ENCODE assay signal across 17 cellular contexts in the genomic region with DNA sequence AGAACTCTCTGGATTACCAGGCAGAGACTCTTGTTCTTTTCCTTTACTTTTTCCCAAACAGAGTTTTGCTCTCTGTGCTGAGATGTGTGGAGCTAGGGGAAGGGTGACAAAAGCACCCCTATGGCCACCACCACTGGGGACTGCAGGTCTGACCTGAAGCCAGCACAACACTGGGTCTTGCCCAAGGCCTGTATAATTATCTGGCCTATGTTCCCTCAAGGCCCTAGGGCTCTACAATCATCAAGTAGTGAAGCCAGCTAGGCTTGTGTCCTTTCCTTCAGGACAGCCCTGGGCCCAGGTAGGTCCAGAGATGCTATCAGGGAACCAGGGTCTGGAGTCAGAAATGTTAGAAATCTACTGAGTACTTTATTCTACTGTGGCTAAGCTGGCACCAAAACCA. TPM values are rescaled to one million over a fixed set of nuclear protein-coding genes. Genes with fewer than 3 reads are reported as not detected.
DNase-seq lines count a peak whose midpoint lies in the region; ATAC-seq, FAIRE-seq and TF ChIP-seq lines count a peak whose summit lies in the region.
"Had no signal": no experiment of that assay in that cellular context is flagged by ENCODE, and none has a peak within 500 bp of the region (broad histone marks: within the 10 kb centered on the region; RNA-seq: fewer than 3 reads in every experiment).

No MANE protein-coding gene starts in this region.

- no peaks in the 10 kb centered on the region for H3K27me3 ChIP-seq in GM12878 (replicated peaks in 1 of 2; ENCODE audit: control insufficient read depth in 2 of 2, insufficient read depth in 2 of 2, low read length in 1 of 2)

- peaks cover 32% of the 10 kb centered on the region for H3K4me1 Mint-ChIP-seq in memory B cell
- H3K4me1 Mint-ChIP-seq: CD4-positive, alpha-beta memory T cell had no signal

- H3K79me2 ChIP-seq in GM12878 (ENCODE audit: control insufficient read depth, insufficient read depth, low read length) = peaks cover 80% of the 10 kb centered on the region

- H3K4me2 ChIP-seq in GM12878 (ENCODE audit: control insufficient read depth, insufficient read depth) = no peak overlapping the region

- H3K9me3 Mint-ChIP-seq in memory B cell = peaks cover 4% of the 10 kb centered on the region
- H3K9me3 Mint-ChIP-seq: CD4-positive, alpha-beta memory T cell had no signal

- no peak overlapping the region for H3K4me3 Mint-ChIP-seq in memory B cell
- H3K4me3 Mint-ChIP-seq: CD4-positive, alpha-beta memory T cell had no signal

- in situ Hi-C loops in GM12878 (cut with MboI) = no loop called here

- BruUV-seq in GM12878 (replicated peaks; lab: Mats Ljungman, UMichigan) = no TSS peak

- no peak overlapping the region for H3K4me3 ChIP-seq in GM12878

- no peak overlapping the region for H3K27ac ChIP-seq in GM12878 (ENCODE audit: control insufficient read depth, insufficient read depth)

- CTCF ChIA-PET in GM12878 (lab: Yijun Ruan, JAX) = interaction anchor here (1.3 kb wide), 1 partner anchor 13 kb away, joined by 3 read pairs; no protein-coding TSS in a partner anchor

- H3K27ac Mint-ChIP-seq in memory B cell = peak overlapping the region; percentile 22
- H3K27ac Mint-ChIP-seq: CD4-positive, alpha-beta memory T cell had no signal

- POLR2A ChIA-PET in GM12878 (lab: Charles Lee) = interaction anchor here (0.7 to 2.6 kb wide), 3 partner anchors 8 to 21 kb away, joined by 3 to 10 read pairs (median 3); no protein-coding TSS in a partner anchor

- no peak for TF ChIP-seq EP300 in GM12878 (IDR thresholded peaks at IDR 0.05; ENCODE audit: borderline replicate concordance in 1 of 2, control insufficient read depth in 1 of 2, low read depth in 2 of 2, low read length in 2 of 2)

- H4K20me1 ChIP-seq in GM12878 (ENCODE audit: control insufficient read depth, insufficient read depth) = no peaks in the 10 kb centered on the region

- no peak overlapping the region for H3K9ac ChIP-seq in GM12878 (ENCODE audit: control insufficient read depth, insufficient read depth, low read length)

- no peak for TF ChIP-seq RAD21 in GM12878 (IDR thresholded peaks at IDR 0.05; ENCODE audit: insufficient read depth, low read depth, low read length)

- no peak for FAIRE-seq in GM12878 (lab: Jason Lieb, UNC)
- FAIRE-seq: GM12891, GM18507 had no signal

- H3K9me3 ChIP-seq in GM12878 (replicated peaks; ENCODE audit: control insufficient read depth, insufficient read depth, low read length) = no peaks in the 10 kb centered on the region; the same call in 1 of the 3 replicates

- no peaks in the 10 kb centered on the region for H3K4me1 ChIP-seq in GM12878 (ENCODE audit: control insufficient read depth, insufficient read depth, low read length)

- RAD21 ChIA-PET in GM12878 (lab: Charles Lee; ENCODE audit: unreplicated experiment) = no interaction called here

- TF ChIP-seq POLR2A in GM12878 (IDR thresholded peaks at IDR 0.05; ENCODE audit: low read depth, low read length) = no peak

- no peak for TF ChIP-seq CTCF in GM12878 (IDR thresholded peaks at IDR 0.05 in 2 of 3, conservative IDR thresholded peaks at IDR 0.05 in 1 of 3; ENCODE audit: control insufficient read depth in 2 of 3, extremely low read depth in 1 of 3, insufficient read depth in 1 of 3, low read depth in 3 of 3, low read length in 3 of 3)

- peaks cover 11% of the 10 kb centered on the region for H3K36me3 Mint-ChIP-seq in memory B cell
- H3K36me3 Mint-ChIP-seq: CD4-positive, alpha-beta memory T cell had no signal

- peaks cover 0 to 6% of the 10 kb centered on the region in 2 experiments; a peak in 3 of 4 replicates for H3K36me3 ChIP-seq in GM12878 (ENCODE audit: control insufficient read depth in 2 of 2, insufficient read depth in 2 of 2, low read length in 1 of 2)

- peak; percentile 25 for DNase-seq in ELF-1 (ENCODE audit: low read depth, low spot score)
- DNase-seq in GM12878 (ENCODE audit: low read depth, low spot score) = no peak
- DNase-seq in memory B cell (ENCODE audit: low spot score in 2 of 2) = no peak
- DNase-seq in SKM-1 treated with dmso at 0.1 percent for 144 hours (lab: John Stamatoyannopoulos, UW; ENCODE audit: unreplicated experiment) = no peak
- DNase-seq in Right ventricle myocardium inferior (ENCODE audit: missing footprints) = no peak
- DNase-seq in SHP77 treated with DMSO at 0.1 percent for 48 hours (lab: John Stamatoyannopoulos, UW) = no peak
- DNase-seq: C1 segment of cervical spinal cord; CD4-positive, alpha-beta memory T cell; COR-L47; DMS153; DND-41; GDM1; GOT3; H7; HCEC 1CT had no signal

- intact Hi-C loops in GM12878 (cut with micrococcal nuclease; ENCODE audit: unreplicated experiment) (no loop called here), Right ventricle myocardium inferior (cut with DNase I) (no loop called here)

- H2AFZ ChIP-seq in GM12878 (ENCODE audit: control insufficient read depth, low read depth, low read length) = no peak overlapping the region

- H3K27me3 Mint-ChIP-seq in memory B cell = no peaks in the 10 kb centered on the region

- ATAC-seq in GM12878 = peak; percentile 29; the same call in 1 of the 3 replicates
- ATAC-seq in memory B cell (ENCODE audit: low read depth) = no peak
- ATAC-seq in Right ventricle myocardium inferior = no peak

- SMC1A ChIA-PET in GM12878 (lab: Charles Lee; ENCODE audit: uncharacterized antibody, unreplicated experiment) = interaction anchor here (1.0 to 2.8 kb wide), 4 partner anchors 9 to 44 kb away, joined by 4 to 7 read pairs (median 6); no protein-coding TSS in a partner anchor

TF ChIP-seq in GM12878, 131 proteins besides CTCF, POLR2A, EP300 and RAD21:
- TF ChIP-seq HDAC2 (IDR thresholded peaks at IDR 0.05) (no peak), TCF3 (IDR thresholded peaks at IDR 0.05; ENCODE audit: borderline replicate concordance, insufficient read depth, low read depth, low read length) (no peak), MXI1 (IDR thresholded peaks at IDR 0.05; ENCODE audit: low read depth, low read length) (no peak)
- TF ChIP-seq, protein P1, sequence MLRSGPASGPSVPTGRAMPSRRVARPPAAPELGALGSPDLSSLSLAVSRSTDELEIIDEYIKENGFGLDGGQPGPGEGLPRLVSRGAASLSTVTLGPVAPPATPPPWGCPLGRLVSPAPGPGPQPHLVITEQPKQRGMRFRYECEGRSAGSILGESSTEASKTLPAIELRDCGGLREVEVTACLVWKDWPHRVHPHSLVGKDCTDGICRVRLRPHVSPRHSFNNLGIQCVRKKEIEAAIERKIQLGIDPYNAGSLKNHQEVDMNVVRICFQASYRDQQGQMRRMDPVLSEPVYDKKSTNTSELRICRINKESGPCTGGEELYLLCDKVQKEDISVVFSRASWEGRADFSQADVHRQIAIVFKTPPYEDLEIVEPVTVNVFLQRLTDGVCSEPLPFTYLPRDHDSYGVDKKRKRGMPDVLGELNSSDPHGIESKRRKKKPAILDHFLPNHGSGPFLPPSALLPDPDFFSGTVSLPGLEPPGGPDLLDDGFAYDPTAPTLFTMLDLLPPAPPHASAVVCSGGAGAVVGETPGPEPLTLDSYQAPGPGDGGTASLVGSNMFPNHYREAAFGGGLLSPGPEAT (IDR thresholded peaks at IDR 0.05; ENCODE audit: low read depth) = no peak
TF ChIP-seq in GM12878: peak in this region for 0.

RNA-seq across cellular contexts. Expression of gene MYO1E, which starts 28.4 kb away (rescaled TPM):
- 732 and 834 TPM in 2 replicates for total RNA-seq in GM12878 (2013; cell fraction: nucleolus; rRNA removed)
- total RNA-seq in GM12878 (2014; rRNA removed) (55.9 and 59.3 TPM in 2 replicates), GM12878 (2014; rRNA removed; fragmentation: Illumina TruSeq; extraction: Trizol) (70.5 and 76.5 TPM in 2 replicates), GM12878 (2021) (256 and 266 TPM in 2 replicates), Right ventricle myocardium inferior (37.6 TPM)
- polyA plus RNA-seq in GM12878 (2011; ENCODE audit: low read depth) = 15.6 TPM
- polyA plus RNA-seq in GM12878 (2011; rRNA removed) (33.3 and 68.3 TPM in 2 replicates), GM12878 (2014; fragmentation: Illumina TruSeq; extraction: Trizol) (77.9 and 93.5 TPM in 2 replicates), GM12878 (2014; fragmentation: Nextera tagmentation; extraction: Ambion mirVana) (10 to 100 TPM; 10.3 to 27.5 TPM), GM12878 (2014; rRNA removed) (43.7 and 46.9 TPM in 2 replicates), GM12878 (2016; fragmentation: Nextera tagmentation; extraction: Ambion mirVana) (100 to 1,000 TPM; 189 to 191 TPM)
- polyA plus RNA-seq in GM12878 (2011; cell fraction: cytosol; rRNA removed) = 16.2 and 18.4 TPM in 2 replicates
- 21.3 TPM in 2 replicates for polyA plus RNA-seq in GM12878 (2011; cell fraction: nucleus; rRNA removed)
- 92.0 and 138 TPM in 2 replicates for polyA plus RNA-seq in GM12878 (2012)
- polyA minus RNA-seq in GM12878 (2011; rRNA and poly(A)+ RNA removed) = 25.2 and 53.3 TPM in 2 replicates
- polyA minus RNA-seq in GM12878 (2011; cell fraction: cytosol; rRNA and poly(A)+ RNA removed) = 11.1 TPM in 2 replicates
- 42.3 and 48.9 TPM in 2 replicates for polyA minus RNA-seq in GM12878 (2011; cell fraction: nucleus; rRNA and poly(A)+ RNA removed)
- polyA plus RNA-seq: CD4-positive, alpha-beta memory T cell had no signal
